ENCODE assay signal across 1 cellular context in genomic region chr1:108200627-108201106, GRCh38.
TF ChIP-seq lines count a peak whose summit lies in the region.

No MANE protein-coding gene starts in this region.

TF ChIP-seq in K562, 482 proteins besides CTCF, POLR2A, EP300 and RAD21 (continued from another document):
- no peak for TF ChIP-seq TRIM25 (IDR thresholded peaks at IDR 0.05; ENCODE audit: borderline replicate concordance)
- TF ChIP-seq ZNF143 (CRISPR knock-in tag; IDR thresholded peaks at IDR 0.05), result no peak
- no peak for TF ChIP-seq EWSR1 (IDR thresholded peaks at IDR 0.05; ENCODE audit: borderline replicate concordance, low read depth, partially characterized antibody)
- no peak for TF ChIP-seq KAT7 (CRISPR knock-in tag; IDR thresholded peaks at IDR 0.05; ENCODE audit: borderline replicate concordance)
- TF ChIP-seq TARDBP (IDR thresholded peaks at IDR 0.05), result no peak
